Comparison of ENCODE assay signal across 8 cellular contexts in the genomic region with DNA sequence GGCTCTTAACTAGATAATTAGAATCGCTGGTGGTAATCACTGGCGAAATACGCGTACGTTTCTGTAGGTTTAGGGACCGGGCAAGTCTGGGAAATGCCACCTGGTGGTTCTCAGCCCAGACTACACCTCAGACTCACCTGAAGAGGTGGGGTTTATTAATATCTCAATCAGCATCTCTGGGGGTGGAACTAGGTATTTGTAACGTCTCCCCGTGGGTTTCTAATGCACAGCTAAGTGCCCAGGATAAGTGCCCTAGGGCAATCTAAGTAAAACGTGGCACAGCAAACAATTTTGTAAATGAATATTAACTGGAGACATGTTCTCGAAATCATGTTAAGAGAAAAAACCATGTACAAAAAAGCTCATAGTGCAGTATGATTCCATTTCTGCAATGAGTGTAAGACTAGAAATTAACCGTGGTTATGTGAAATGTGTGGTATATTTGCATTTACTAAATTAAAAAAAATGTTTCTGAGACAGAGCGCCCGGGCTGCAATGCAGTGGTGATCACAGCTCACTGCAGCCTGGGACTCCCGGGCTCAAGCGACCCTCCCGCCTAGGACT. TPM values are rescaled to one million over a fixed set of nuclear protein-coding genes. Genes with fewer than 3 reads are reported as not detected.
DNase-seq lines count a peak whose midpoint lies in the region; ATAC-seq and TF ChIP-seq lines count a peak whose summit lies in the region.

No MANE protein-coding gene starts in this region.

- H3K79me2 ChIP-seq in OCI-LY3 (ENCODE audit: low read length), result peaks cover 39% of the 10 kb centered on the region

- peak overlapping the region; percentile 87 for H3K4me2 ChIP-seq in OCI-LY3 (ENCODE audit: low read length)

- H3K9ac ChIP-seq in OCI-LY3 (ENCODE audit: low read length), result peak overlapping the region; percentile 64

- H3K27me3 ChIP-seq in OCI-LY3 (ENCODE audit: low read depth, low read length), result no peaks in the 10 kb centered on the region
- no peaks in the 10 kb centered on the region for H3K27me3 ChIP-seq in stomach

- TF ChIP-seq CTCF in OCI-LY3 (IDR thresholded peaks at IDR 0.05; ENCODE audit: low read depth, low read length) (peak; percentile 33), stomach (IDR thresholded peaks at IDR 0.05) (peak in 5 of 7 experiments; percentile 15 to 61 (median 34))

- ATAC-seq in GM19452 (IDR thresholded peaks at IDR 0.05; ENCODE audit: unreplicated experiment) (peak; percentile 65), HG03457 (IDR thresholded peaks at IDR 0.05; ENCODE audit: unreplicated experiment) (peak; percentile 35)

- intact Hi-C loops in stomach (cut with DNase I; ENCODE audit: low total_unique reads), result no loop called here

- peaks cover 23% of the 10 kb centered on the region for H4K20me1 ChIP-seq in OCI-LY3 (ENCODE audit: insufficient read depth, low read length)

- peak overlapping the region; percentile 65 for H3K27ac ChIP-seq in OCI-LY3 (ENCODE audit: low read length)
- peak overlapping the region; percentile 86 for H3K27ac ChIP-seq in caudate nucleus (ENCODE audit: low read depth, low read length)
- H3K27ac ChIP-seq in stomach, result peak overlapping the region; percentile 91 to 98 (median 98)

- H3K36me3 ChIP-seq in OCI-LY3 (replicated peaks; ENCODE audit: low read depth, low read length) (peaks cover 9% of the 10 kb centered on the region), stomach (peaks cover 0 to 7% (median 0%) of the 10 kb centered on the region in 4 donors)

- no peak for TF ChIP-seq POLR2A in stomach (IDR thresholded peaks at IDR 0.05)

- H3K9me3 ChIP-seq in OCI-LY3 (ENCODE audit: insufficient read depth, low read length) (no peaks in the 10 kb centered on the region), stomach (no peaks in the 10 kb centered on the region)

- H3K4me3 ChIP-seq in OCI-LY3 (ENCODE audit: low read length), result peak overlapping the region; percentile 77
- peak overlapping the region; percentile 70 to 98 (median 82) for H3K4me3 ChIP-seq in stomach

- peak overlapping the region; percentile 78; the same call in 1 of the 2 replicates for H2AFZ ChIP-seq in OCI-LY3 (ENCODE audit: low read depth, low read length)

- no peak for TF ChIP-seq EP300 in stomach (IDR thresholded peaks at IDR 0.05)

- WGBS in stomach, 5 donors, result 15 to 25% (median 20%) methylated on average over 16 of the region's 16 CpGs

- H3K4me1 ChIP-seq in OCI-LY3 (ENCODE audit: low read length) (peaks cover 18% of the 10 kb centered on the region), stomach (peaks cover 24 to 53% (median 45%) of the 10 kb centered on the region in 4 donors)

- DNase-seq in COR-L47 (lab: John Stamatoyannopoulos, UW) (peak; percentile 64), caudate nucleus (lab: John Stamatoyannopoulos, UW) (peak in 6 of 61 donors; percentile 1 to 61 (median 34)), left kidney (ENCODE audit: low read depth, low spot score) (peak; percentile 79), stomach (peak; percentile 69), AG08395 (ENCODE audit: low spot score) (no peak)

RNA-seq across cellular contexts. Expression of gene CNOT11, which starts 0.8 kb away (rescaled TPM):
- 10 to 100 TPM in 4 of 5 donors, 1 to 10 TPM in 1; 9.3 to 71.4 (median 25.3) TPM for total RNA-seq in stomach
- 10 to 100 TPM; 16.1 to 26.6 (median 21.3) TPM for polyA plus RNA-seq in stomach

RNA-seq across cellular contexts. Expression of gene RNF149, which starts 56.6 kb away (rescaled TPM):
- 100 to 1,000 TPM in 1 of 5 donors, 10 to 100 TPM in 4; 25.7 to 154 (median 48.4) TPM for total RNA-seq in stomach
- polyA plus RNA-seq in stomach, result 10 to 100 TPM; 14.8 to 34.9 (median 17.6) TPM
